Comparison of ENCODE assay signal across 10 cellular contexts in the genomic region with DNA sequence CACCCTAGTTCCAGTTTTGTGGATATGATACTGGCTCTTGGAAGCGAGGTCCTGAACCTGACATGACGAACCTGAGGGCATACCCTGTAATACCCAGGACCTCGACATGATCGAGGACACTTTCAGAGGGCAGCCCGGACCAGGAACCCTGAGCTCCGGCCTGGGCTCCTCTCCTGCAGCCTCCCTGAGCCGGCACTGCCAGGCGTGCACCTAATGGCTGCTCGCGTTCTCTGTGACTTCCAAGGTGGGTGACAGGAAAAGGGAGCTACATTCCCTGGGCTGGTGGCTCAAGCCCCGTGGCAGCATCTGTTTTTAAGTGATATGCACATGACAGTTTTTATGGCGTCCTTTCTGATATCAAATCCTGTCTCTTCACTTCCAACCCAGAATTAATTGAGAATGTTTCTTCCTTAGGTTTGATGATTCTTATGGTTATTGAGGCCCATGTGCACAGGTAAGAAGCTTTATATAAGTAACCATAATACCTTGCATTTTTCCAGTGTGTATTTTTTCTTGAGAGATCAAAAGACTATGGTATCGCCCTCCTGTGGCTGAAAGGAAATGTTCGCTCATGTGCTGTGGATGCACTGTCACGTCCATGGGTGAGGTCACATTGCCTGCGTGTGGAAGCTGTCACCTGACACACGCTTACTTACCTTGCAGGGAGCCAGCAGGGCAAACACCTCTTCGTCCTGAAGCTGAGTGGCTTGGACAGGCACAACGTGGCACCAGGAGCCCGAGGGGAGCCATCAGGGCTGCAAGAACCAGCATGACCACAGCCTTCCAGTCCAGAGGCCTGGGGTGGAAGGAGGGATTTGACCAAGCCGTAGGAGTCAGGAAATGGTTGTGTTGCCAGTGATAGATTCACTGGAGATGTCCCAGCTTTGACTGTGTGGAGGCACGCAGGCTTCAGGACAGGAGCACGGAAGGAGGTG.
DNase-seq lines count a peak whose midpoint lies in the region; ATAC-seq, FAIRE-seq and TF ChIP-seq lines count a peak whose summit lies in the region.
"Had no signal": no experiment of that assay in that cellular context is flagged by ENCODE, and none has a peak within 500 bp of the region (broad histone marks: within the 10 kb centered on the region; RNA-seq: fewer than 3 reads in every experiment).

No MANE protein-coding gene starts in this region.

- intact Hi-C loops in activated CD4-positive, alpha-beta memory T cell treated with anti-CD3 and anti-CD28 coated beads for 36 hours (cut with micrococcal nuclease): no loop called here
- intact Hi-C loops in left ventricle myocardium superior (cut with micrococcal nuclease): no loop called here

- H3K27me3 Mint-ChIP-seq in activated CD4-positive, alpha-beta memory T cell treated with anti-CD3 and anti-CD28 coated beads for 36 hours: peaks cover 3% of the 10 kb centered on the region
- no peaks in the 10 kb centered on the region for H3K27me3 Mint-ChIP-seq in activated CD4-positive, alpha-beta memory T cell treated with anti-CD3 and anti-CD28 coated beads, Interleukin-2, amount 10 ng/mL, durations not matched to agents 7 days and 5 days

- no peaks in the 10 kb centered on the region for H3K4me1 Mint-ChIP-seq in activated CD4-positive, alpha-beta memory T cell treated with anti-CD3 and anti-CD28 coated beads for 36 hours (ENCODE audit: low read depth)
- no peaks in the 10 kb centered on the region for H3K4me1 Mint-ChIP-seq in activated CD4-positive, alpha-beta memory T cell treated with anti-CD3 and anti-CD28 coated beads, Interleukin-2, amount 10 ng/mL, durations not matched to agents 7 days and 5 days

- H3K36me3 ChIP-seq in WERI-Rb-1: no peaks in the 10 kb centered on the region
- H3K36me3 ChIP-seq: tibial artery had no signal

- no peak overlapping the region for H3K27ac ChIP-seq in WERI-Rb-1
- H3K27ac ChIP-seq: epithelial cell of prostate, tibial artery had no signal

- peak; percentile 26 for DNase-seq in activated CD4-positive, alpha-beta memory T cell treated with anti-CD3 and anti-CD28 coated beads for 36 hours
- no peak for DNase-seq in activated CD4-positive, alpha-beta memory T cell treated with anti-CD3 and anti-CD28 coated beads, Interleukin-2, amount 10 ng/mL, durations not matched to agents 7 days and 5 days
- peak; percentile 11 for DNase-seq in M059J (ENCODE audit: low read depth)
- peak; percentile 69 for DNase-seq in WERI-Rb-1
- peak; percentile 50 for DNase-seq in retina
- DNase-seq in left ventricle myocardium superior: no peak
- DNase-seq in GM19239 (ENCODE audit: insufficient read length, low spot score): no peak
- no peak for DNase-seq in cerebellum (ENCODE audit: low spot score)
- DNase-seq: tibial artery had no signal

- FAIRE-seq in GM19239 (lab: Jason Lieb, UNC): no peak

- H3K36me3 Mint-ChIP-seq in activated CD4-positive, alpha-beta memory T cell treated with anti-CD3 and anti-CD28 coated beads for 36 hours: no peaks in the 10 kb centered on the region
- no peaks in the 10 kb centered on the region for H3K36me3 Mint-ChIP-seq in activated CD4-positive, alpha-beta memory T cell treated with anti-CD3 and anti-CD28 coated beads, Interleukin-2, amount 10 ng/mL, durations not matched to agents 7 days and 5 days (ENCODE audit: low read depth)

- peak; percentile 74 for TF ChIP-seq CTCF in WERI-Rb-1 (IDR thresholded peaks at IDR 0.05; ENCODE audit: low read depth, low read length)

- no peak for ATAC-seq in left ventricle myocardium superior

- no peaks in the 10 kb centered on the region for H3K9me3 Mint-ChIP-seq in activated CD4-positive, alpha-beta memory T cell treated with anti-CD3 and anti-CD28 coated beads for 36 hours
- H3K9me3 Mint-ChIP-seq in activated CD4-positive, alpha-beta memory T cell treated with anti-CD3 and anti-CD28 coated beads, Interleukin-2, amount 10 ng/mL, durations not matched to agents 7 days and 5 days: no peaks in the 10 kb centered on the region

- H3K4me3 Mint-ChIP-seq in activated CD4-positive, alpha-beta memory T cell treated with anti-CD3 and anti-CD28 coated beads for 36 hours: no peak overlapping the region
- no peak overlapping the region for H3K4me3 Mint-ChIP-seq in activated CD4-positive, alpha-beta memory T cell treated with anti-CD3 and anti-CD28 coated beads, Interleukin-2, amount 10 ng/mL, durations not matched to agents 7 days and 5 days

- no peak overlapping the region for H3K4me3 ChIP-seq in WERI-Rb-1 (ENCODE audit: low read depth, low read length)
- H3K4me3 ChIP-seq: tibial artery had no signal

- H3K9me3 ChIP-seq in WERI-Rb-1 (ENCODE audit: severe bottlenecking): no peaks in the 10 kb centered on the region
- H3K9me3 ChIP-seq: tibial artery had no signal

- CTCF ChIA-PET in activated CD4-positive, alpha-beta memory T cell treated with anti-CD3 and anti-CD28 coated beads for 36 hours (lab: Charles Lee): no interaction called here
- CTCF ChIA-PET in activated CD4-positive, alpha-beta memory T cell treated with anti-CD3 and anti-CD28 coated beads, Interleukin-2, amount 10 ng/mL, durations not matched to agents 7 days and 5 days (lab: Charles Lee): no interaction called here

- H3K27me3 ChIP-seq in WERI-Rb-1 (ENCODE audit: insufficient read depth, low read depth, severe bottlenecking): no peaks in the 10 kb centered on the region
- H3K27me3 ChIP-seq: tibial artery had no signal

- POLR2A ChIA-PET in activated CD4-positive, alpha-beta memory T cell treated with anti-CD3 and anti-CD28 coated beads for 36 hours (lab: Charles Lee): no interaction called here
- POLR2A ChIA-PET in activated CD4-positive, alpha-beta memory T cell treated with anti-CD3 and anti-CD28 coated beads, Interleukin-2, amount 10 ng/mL, durations not matched to agents 7 days and 5 days (lab: Charles Lee): no interaction called here

- no peak overlapping the region for H3K27ac Mint-ChIP-seq in activated CD4-positive, alpha-beta memory T cell treated with anti-CD3 and anti-CD28 coated beads for 36 hours
- no peak overlapping the region for H3K27ac Mint-ChIP-seq in activated CD4-positive, alpha-beta memory T cell treated with anti-CD3 and anti-CD28 coated beads, Interleukin-2, amount 10 ng/mL, durations not matched to agents 7 days and 5 days

Comparison
In these comparisons a context has a peak if more than half of its experiments do, and no peak if none do; other contexts are left out.
1. DNase-seq: peak in activated CD4-positive, alpha-beta memory T cell treated with anti-CD3 and anti-CD28 coated beads for 36 hours (single experiment), M059J (single experiment), WERI-Rb-1 (single experiment) and retina (single experiment); none in activated CD4-positive, alpha-beta memory T cell treated with anti-CD3 and anti-CD28 coated beads, Interleukin-2, amount 10 ng/mL, durations not matched to agents 7 days and 5 days (single experiment), left ventricle myocardium superior (single experiment), GM19239 (single experiment) and cerebellum (single experiment).